Comparison of ENCODE assay signal across 8 cellular contexts in genomic region chr5:78162253-78162862, GRCh38.
DNase-seq lines count a peak whose midpoint lies in the region; ATAC-seq, FAIRE-seq and TF ChIP-seq lines count a peak whose summit lies in the region.

No MANE protein-coding gene starts in this region.

- H3K27me3 Mint-ChIP-seq in memory B cell, result no peaks in the 10 kb centered on the region

- H3K27ac Mint-ChIP-seq in memory B cell, result no peak overlapping the region

- DNase-seq in 8988T (peak; percentile 4), NCI-H1694 (lab: John Stamatoyannopoulos, UW) (peak; percentile 6), astrocyte of the spinal cord (ENCODE audit: low read depth, low spot score) (peak; percentile 31), memory B cell (ENCODE audit: low spot score in 2 of 2) (peak in 1 of 2 donors; percentile 28)
- DNase-seq in stimulated activated CD4-positive, alpha-beta T cell treated with anti-CD3 and anti-CD28 coated beads, Interleukin-4, amount 100 ng/mL, for 1 hour, result no peak

- no peaks in the 10 kb centered on the region for H3K4me1 Mint-ChIP-seq in memory B cell

- no peak overlapping the region for H3K4me3 Mint-ChIP-seq in memory B cell

- TF ChIP-seq CTCF in astrocyte of the spinal cord (IDR thresholded peaks at IDR 0.05; ENCODE audit: low read depth, low read length), result peak; percentile 52

- no peak overlapping the region for H3K4me3 ChIP-seq in astrocyte of the spinal cord (ENCODE audit: low read depth, low read length)

- peaks cover 21% of the 10 kb centered on the region for H3K36me3 Mint-ChIP-seq in memory B cell

- in situ Hi-C loops in astrocyte of the spinal cord (cut with HindIII; ENCODE audit: low sequenced_read_pairs), result no loop called here

- FAIRE-seq in G401.6 (lab: Jason Lieb, UNC), result peak; percentile 94

- no peaks in the 10 kb centered on the region for H3K9me3 Mint-ChIP-seq in memory B cell

- ATAC-seq in memory B cell (ENCODE audit: low read depth) (peak; percentile 34), HG03520 (IDR thresholded peaks at IDR 0.05; ENCODE audit: unreplicated experiment) (no peak), GM19467 (IDR thresholded peaks at IDR 0.05; ENCODE audit: unreplicated experiment) (no peak)
